1 cellular context compared by ENCODE assay signal in the genomic region with DNA sequence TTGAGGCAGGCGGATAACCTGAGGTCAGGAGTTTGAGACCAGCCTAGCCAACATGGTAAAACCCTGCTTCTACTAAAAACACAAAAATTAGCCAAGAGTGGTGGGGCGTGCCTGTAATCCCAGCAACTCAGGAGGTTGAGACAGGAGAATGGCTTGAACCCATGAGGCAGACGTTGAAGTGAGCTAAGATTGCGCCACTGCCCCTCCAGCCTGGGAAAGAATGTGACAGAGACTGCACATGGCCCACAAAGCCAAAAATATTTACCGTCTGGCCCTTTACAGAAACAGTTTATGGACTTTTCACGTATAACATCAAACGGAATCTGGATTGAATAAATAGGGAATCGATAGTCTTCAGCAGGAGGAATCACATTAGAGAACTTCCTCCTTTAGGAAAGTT.
TF ChIP-seq lines count a peak whose summit lies in the region.

No MANE protein-coding gene starts in this region.

TF ChIP-seq in GM12878, 131 proteins besides CTCF, POLR2A, EP300 and RAD21:
- TF ChIP-seq HDGF (IDR thresholded peaks at IDR 0.05) (0 out of 2 replicates have a peak, but pooled peaks have one; percentile 47), BACH1 (IDR thresholded peaks at IDR 0.05; ENCODE audit: borderline replicate concordance) (peak; percentile 16; the same call in 1 of the 2 replicates), ZNF217 (IDR thresholded peaks at IDR 0.05) (no peak), POLR2AphosphoS5 (IDR thresholded peaks at IDR 0.05; ENCODE audit: low read length) (0 out of 2 replicates have a peak, but pooled peaks have one; percentile 27)
